13 cellular contexts compared by ENCODE assay signal in genomic region chr2:94759211-94759610, GRCh38.
DNase-seq lines count a peak whose midpoint lies in the region; ATAC-seq lines count a peak whose summit lies in the region.
"Had no signal": no experiment of that assay in that cellular context is flagged by ENCODE, and none has a peak within 500 bp of the region (broad histone marks: within the 10 kb centered on the region; RNA-seq: fewer than 3 reads in every experiment).

No MANE protein-coding gene starts in this region.

- H3K4me3 Mint-ChIP-seq in stimulated activated naive CD8-positive, alpha-beta T cell treated with anti-CD3 and anti-CD28 coated beads, Interleukin-15, amount 100 ng/mL, for 72 hours: no peak overlapping the region
- H3K4me3 Mint-ChIP-seq in activated CD4-positive, alpha-beta memory T cell treated with anti-CD3 and anti-CD28 coated beads for 36 hours: no peak overlapping the region
- H3K4me3 Mint-ChIP-seq: activated T-helper 17 cell treated with anti-CD3 and anti-CD28 coated beads, Interleukin-2, amount 50 U/mL, for 72 hours; CD8-positive, alpha-beta memory T cell had no signal

- CTCF ChIA-PET in activated CD4-positive, alpha-beta memory T cell treated with anti-CD3 and anti-CD28 coated beads for 36 hours (lab: Charles Lee): no interaction called here

- H3K27me3 Mint-ChIP-seq in stimulated activated naive CD8-positive, alpha-beta T cell treated with anti-CD3 and anti-CD28 coated beads, Interleukin-15, amount 100 ng/mL, for 72 hours: no peaks in the 10 kb centered on the region
- no peaks in the 10 kb centered on the region for H3K27me3 Mint-ChIP-seq in activated CD4-positive, alpha-beta memory T cell treated with anti-CD3 and anti-CD28 coated beads for 36 hours
- H3K27me3 Mint-ChIP-seq: activated T-helper 17 cell treated with anti-CD3 and anti-CD28 coated beads, Interleukin-2, amount 50 U/mL, for 72 hours; CD8-positive, alpha-beta memory T cell had no signal

- peaks cover 4% of the 10 kb centered on the region for H3K4me1 Mint-ChIP-seq in stimulated activated naive CD8-positive, alpha-beta T cell treated with anti-CD3 and anti-CD28 coated beads, Interleukin-15, amount 100 ng/mL, for 72 hours
- peaks cover 4% of the 10 kb centered on the region for H3K4me1 Mint-ChIP-seq in activated CD4-positive, alpha-beta memory T cell treated with anti-CD3 and anti-CD28 coated beads for 36 hours (ENCODE audit: low read depth)
- H3K4me1 Mint-ChIP-seq: activated T-helper 17 cell treated with anti-CD3 and anti-CD28 coated beads, Interleukin-2, amount 50 U/mL, for 72 hours; CD8-positive, alpha-beta memory T cell had no signal

- ATAC-seq in stimulated activated naive CD8-positive, alpha-beta T cell treated with anti-CD3 and anti-CD28 coated beads, Interleukin-15, Interleukin-2, amounts not matched to agents 100 U/mL and 50 U/mL, for 24 hours: no peak
- ATAC-seq in stimulated activated naive CD8-positive, alpha-beta T cell treated with anti-CD3 and anti-CD28 coated beads, Interleukin-15, amount 100 ng/mL, for 72 hours: no peak
- no peak for ATAC-seq in HG02870 (IDR thresholded peaks at IDR 0.05; ENCODE audit: unreplicated experiment)
- ATAC-seq: activated T-helper 17 cell treated with anti-CD3 and anti-CD28 coated beads, Interleukin-2, amount 50 U/mL, for 72 hours; left lung had no signal

- intact Hi-C loops in activated CD4-positive, alpha-beta memory T cell treated with anti-CD3 and anti-CD28 coated beads for 36 hours (cut with micrococcal nuclease): no loop called here

- peaks cover 0 to 5% of the 10 kb centered on the region in 2 donors for H3K9me3 Mint-ChIP-seq in stimulated activated naive CD8-positive, alpha-beta T cell treated with anti-CD3 and anti-CD28 coated beads, Interleukin-15, amount 100 ng/mL, for 72 hours
- no peaks in the 10 kb centered on the region for H3K9me3 Mint-ChIP-seq in activated CD4-positive, alpha-beta memory T cell treated with anti-CD3 and anti-CD28 coated beads for 36 hours
- H3K9me3 Mint-ChIP-seq: activated T-helper 17 cell treated with anti-CD3 and anti-CD28 coated beads, Interleukin-2, amount 50 U/mL, for 72 hours had no signal

- no peak overlapping the region for H3K27ac Mint-ChIP-seq in stimulated activated naive CD8-positive, alpha-beta T cell treated with anti-CD3 and anti-CD28 coated beads, Interleukin-15, amount 100 ng/mL, for 72 hours
- no peak overlapping the region for H3K27ac Mint-ChIP-seq in activated CD4-positive, alpha-beta memory T cell treated with anti-CD3 and anti-CD28 coated beads for 36 hours
- H3K27ac Mint-ChIP-seq: activated T-helper 17 cell treated with anti-CD3 and anti-CD28 coated beads, Interleukin-2, amount 50 U/mL, for 72 hours; CD8-positive, alpha-beta memory T cell had no signal

- no peaks in the 10 kb centered on the region for H3K36me3 Mint-ChIP-seq in activated CD4-positive, alpha-beta memory T cell treated with anti-CD3 and anti-CD28 coated beads for 36 hours

- POLR2A ChIA-PET in activated CD4-positive, alpha-beta memory T cell treated with anti-CD3 and anti-CD28 coated beads for 36 hours (lab: Charles Lee): no interaction called here

- peak; percentile 21 for DNase-seq in stimulated activated naive CD8-positive, alpha-beta T cell treated with anti-CD3 and anti-CD28 coated beads, Interleukin-15, Interleukin-2, amounts not matched to agents 100 U/mL and 50 U/mL, for 24 hours
- DNase-seq in stimulated activated naive CD8-positive, alpha-beta T cell treated with anti-CD3 and anti-CD28 coated beads, Interleukin-15, amount 100 ng/mL, for 72 hours: no peak
- peak; percentile 8 for DNase-seq in LoVo (ENCODE audit: low spot score)
- peak; percentile 37 for DNase-seq in activated CD4-positive, alpha-beta memory T cell treated with anti-CD3 and anti-CD28 coated beads for 36 hours
- no peak for DNase-seq in NCI-H1105 treated with DMSO at 0.1 percent for 48 hours (lab: John Stamatoyannopoulos, UW)
- DNase-seq in activated CD4-positive, CD25-positive, alpha-beta regulatory T cell (lab: John Stamatoyannopoulos, UW): no peak
- no peak for DNase-seq in effector CD4-positive, alpha-beta T cell
- DNase-seq: CD8-positive, alpha-beta memory T cell; colonic mucosa; left lung; NCI-H524 treated with DMSO at 0.1 percent for 48 hours had no signal

Comparison
In these comparisons a context has a peak if more than half of its experiments do, and no peak if none do; other contexts are left out.
1. DNase-seq: peak in stimulated activated naive CD8-positive, alpha-beta T cell treated with anti-CD3 and anti-CD28 coated beads, Interleukin-15, Interleukin-2, amounts not matched to agents 100 U/mL and 50 U/mL, for 24 hours (single experiment), LoVo (single experiment) and activated CD4-positive, alpha-beta memory T cell treated with anti-CD3 and anti-CD28 coated beads for 36 hours (single experiment); none in stimulated activated naive CD8-positive, alpha-beta T cell treated with anti-CD3 and anti-CD28 coated beads, Interleukin-15, amount 100 ng/mL, for 72 hours (0 of 2), NCI-H1105 treated with DMSO at 0.1 percent for 48 hours (single experiment), activated CD4-positive, CD25-positive, alpha-beta regulatory T cell (0 of 4) and effector CD4-positive, alpha-beta T cell (single experiment).